In genomic region chr14:103547455-103547940, GRCh38 we compare ENCODE assay signal across 12 cellular contexts. TPM values are rescaled to one million over a fixed set of nuclear protein-coding genes. Genes with fewer than 3 reads are reported as not detected.
DNase-seq lines count a peak whose midpoint lies in the region; ATAC-seq and TF ChIP-seq lines count a peak whose summit lies in the region.
"Had no signal": no experiment of that assay in that cellular context is flagged by ENCODE, and none has a peak within 500 bp of the region (broad histone marks: within the 10 kb centered on the region; RNA-seq: fewer than 3 reads in every experiment).

No MANE protein-coding gene starts in this region.

- H3K27me3 ChIP-seq in BLaER1 (no peaks in the 10 kb centered on the region), H7 (ENCODE audit: control insufficient read depth, insufficient read depth, low read length) (no peaks in the 10 kb centered on the region), gastroesophageal sphincter (no peaks in the 10 kb centered on the region), rectal smooth muscle tissue (ENCODE audit: control insufficient read depth, insufficient read depth, low read length) (no peaks in the 10 kb centered on the region)
- H3K27me3 ChIP-seq: Peyer's patch had no signal

- H3K9me3 ChIP-seq in BLaER1 (no peaks in the 10 kb centered on the region), gastroesophageal sphincter (no peaks in the 10 kb centered on the region)
- H3K9me3 ChIP-seq: HAP-1, Peyer's patch had no signal

- peaks cover 22% of the 10 kb centered on the region for H4K20me1 ChIP-seq in BLaER1

- no peak for TF ChIP-seq CTCF in gastroesophageal sphincter (IDR thresholded peaks at IDR 0.05)

- DNase-seq in H7 (peak; percentile 51), NCI-H1417 treated with DMSO at 0.1 percent for 48 hours (lab: John Stamatoyannopoulos, UW) (no peak), T-helper 1 cell (no peak), T-helper 2 cell (no peak)
- DNase-seq: DMS 273 treated with DMSO at 0.1 percent for 48 hours had no signal

- H3K9ac ChIP-seq in BLaER1 (no peak overlapping the region), rectal smooth muscle tissue (ENCODE audit: low read length) (no peak overlapping the region)

- H3K4me1 ChIP-seq in BLaER1 (peaks cover 100% of the 10 kb centered on the region), gastroesophageal sphincter (peaks cover 17 to 100% (median 71%) of the 10 kb centered on the region in 3 donors), rectal smooth muscle tissue (ENCODE audit: control insufficient read depth, insufficient read depth, low read length) (peaks cover 68% of the 10 kb centered on the region)

- no peak for TF ChIP-seq POLR2A in gastroesophageal sphincter (IDR thresholded peaks at IDR 0.05)

- ATAC-seq in gastroesophageal sphincter, result no peak
- ATAC-seq: Right ventricle myocardium inferior had no signal

- no peak overlapping the region for H3K4me3 ChIP-seq in BLaER1
- H3K4me3 ChIP-seq in H7 (ENCODE audit: insufficient read depth, low read depth, low read length), result no peak overlapping the region
- no peak overlapping the region for H3K4me3 ChIP-seq in gastroesophageal sphincter
- no peak overlapping the region for H3K4me3 ChIP-seq in rectal smooth muscle tissue (ENCODE audit: low read length)
- H3K4me3 ChIP-seq: HAP-1, Peyer's patch, SK-N-MC had no signal

- peak overlapping the region; percentile 91 for H3K4me2 ChIP-seq in BLaER1

- 73 to 80% methylated on average over 1 to 7 of the region's 11 CpGs for WGBS in gastroesophageal sphincter (ENCODE audit: low coverage in 1 of 2), 2 donors

- no peaks in the 10 kb centered on the region for H3K36me3 ChIP-seq in BLaER1
- H3K36me3 ChIP-seq in H7 (replicated peaks; ENCODE audit: control insufficient read depth, insufficient read depth, low read length), result no peaks in the 10 kb centered on the region
- H3K36me3 ChIP-seq in gastroesophageal sphincter, result no peaks in the 10 kb centered on the region
- no peaks in the 10 kb centered on the region for H3K36me3 ChIP-seq in rectal smooth muscle tissue (ENCODE audit: control insufficient read depth, insufficient read depth, low read length)
- H3K36me3 ChIP-seq: HAP-1, Peyer's patch had no signal

- no peak overlapping the region; the same call in 1 of the 2 replicates for H3K27ac ChIP-seq in BLaER1
- peak overlapping the region in 3 of 4 donors; percentile 91 to 96 (median 92) for H3K27ac ChIP-seq in gastroesophageal sphincter
- peak overlapping the region; percentile 21 for H3K27ac ChIP-seq in rectal smooth muscle tissue (ENCODE audit: low read depth, low read length)
- H3K27ac ChIP-seq: Peyer's patch, SK-N-MC had no signal

- no peak for TF ChIP-seq EP300 in gastroesophageal sphincter (IDR thresholded peaks at IDR 0.05)

RNA-seq across cellular contexts. Expression of gene BAG5, which starts 15.0 kb away (rescaled TPM):
- 16.6 and 17.7 TPM in 2 replicates for total RNA-seq in H7 (2014; rRNA removed; shearing (Covaris generic))
- 10 to 100 TPM; 31.1 to 41.3 (median 38.5) TPM for total RNA-seq in gastroesophageal sphincter

RNA-seq across cellular contexts. Expression of gene COA8, which starts 15.3 kb away (rescaled TPM):
- total RNA-seq in H7 (2014; rRNA removed; shearing (Covaris generic)), result 15.8 and 17.4 TPM in 2 replicates
- total RNA-seq in gastroesophageal sphincter, result 10 to 100 TPM; 25.8 to 41.4 (median 28.4) TPM

RNA-seq across cellular contexts. Expression of gene TRMT61A, which starts 18.5 kb away (rescaled TPM):
- total RNA-seq in H7 (2014; rRNA removed; shearing (Covaris generic)), result 13.4 and 14.1 TPM in 2 replicates
- total RNA-seq in gastroesophageal sphincter, result 10 to 100 TPM; 22.5 to 45.2 (median 30.9) TPM

RNA-seq across cellular contexts. Expression of gene CKB, which starts 24.9 kb away (rescaled TPM):
- total RNA-seq in H7 (2014; rRNA removed; shearing (Covaris generic)), result 282 and 412 TPM in 2 replicates
- 1,000 to 10,000 TPM in 2 of 4 donors, 100 to 1,000 TPM in 2; 453 to 1,624 (median 922) TPM for total RNA-seq in gastroesophageal sphincter
